Comparison of ENCODE assay signal across 34 cellular contexts in the genomic region with DNA sequence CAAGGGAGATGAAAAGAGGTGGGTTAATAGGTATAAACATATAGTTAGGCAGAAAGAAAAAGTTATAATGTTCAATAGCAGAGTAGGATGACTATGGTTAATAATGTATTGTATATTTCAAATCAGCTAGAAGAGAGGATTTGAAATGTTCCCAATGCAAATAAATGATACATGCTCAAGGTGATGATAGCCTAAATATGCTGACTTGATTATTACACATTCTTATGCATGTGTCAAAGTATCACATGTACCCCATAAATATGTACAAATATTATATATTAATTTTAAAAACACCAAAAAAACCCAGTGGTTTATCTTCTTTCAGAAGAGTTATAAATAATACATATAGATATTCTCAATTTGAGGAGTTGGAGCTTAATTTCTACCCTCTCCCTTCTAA.
"Had no signal": no experiment of that assay in that cellular context is flagged by ENCODE, and none has a peak within 500 bp of the region (broad histone marks: within the 10 kb centered on the region; RNA-seq: fewer than 3 reads in every experiment).

No MANE protein-coding gene starts in this region.

- H3K27ac ChIP-seq: KMS-11 had no signal

- H3K4me2 ChIP-seq: KMS-11 had no signal

- H3K36me3 ChIP-seq: MG63 had no signal

- H3K27me3 ChIP-seq: MG63 had no signal

- H3K4me3 ChIP-seq: MG63 had no signal

- DNase-seq: Kasumi-1, MM.1S, MV-4-11, NCI-H1048, NCI-H1092, NCI-H1092 treated with DMSO at 0.1 percent for 48 hours, NCI-H1105, NCI-H1105 treated with DMSO at 0.1 percent for 48 hours, NCI-H1417, NCI-H1417 treated with DMSO at 0.1 percent for 48 hours, NCI-H1436, NCI-H1436 treated with DMSO at 0.1 percent for 48 hours, NCI-H146, NCI-H1694, NCI-H1694 treated with DMSO at 0.1 percent for 48 hours, NCI-H187, NCI-H187 treated with DMSO at 0.1 percent for 48 hours, NCI-H1930, NCI-H2029, NCI-H2029 treated with DMSO at 0.1 percent for 48 hours, NCI-H2081, NCI-H2081 treated with DMSO at 0.1 percent for 48 hours, NCI-H2107, NCI-H2171, NCI-H2171 treated with DMSO at 0.1 percent for 48 hours, NCI-H2227 treated with DMSO at 0.1 percent for 48 hours, NCI-H226, NCI-H345, NCI-H446, NCI-H446 treated with DMSO at 0.1 percent for 48 hours, NCI-H510A, NCI-H510A treated with DMSO at 0.1 percent for 48 hours had no signal

- H3K9ac ChIP-seq: KMS-11 had no signal
